Comparison of ENCODE assay signal across 8 cellular contexts in genomic region chr1:44808938-44809917, GRCh38. TPM values are rescaled to one million over a fixed set of nuclear protein-coding genes. Genes with fewer than 3 reads are reported as not detected.
DNase-seq lines count a peak whose midpoint lies in the region; ATAC-seq, FAIRE-seq and TF ChIP-seq lines count a peak whose summit lies in the region.

No MANE protein-coding gene starts in this region.

- H3K4me3 ChIP-seq in ascending aorta: peak overlapping the region; percentile 38 to 45
- no peak overlapping the region for H3K4me3 ChIP-seq in keratinocyte (ENCODE audit: control insufficient read depth in 2 of 3, extremely low read depth in 1 of 3, insufficient read depth in 2 of 3, low read depth in 1 of 3, low read length in 3 of 3)

- peaks cover 3% of the 10 kb centered on the region for H3K79me2 ChIP-seq in keratinocyte (ENCODE audit: control insufficient read depth, insufficient read depth, low read length)

- no peaks in the 10 kb centered on the region for H3K9me3 ChIP-seq in ascending aorta
- H3K9me3 ChIP-seq in keratinocyte (ENCODE audit: control insufficient read depth, low read depth, low read length): no peaks in the 10 kb centered on the region

- peak overlapping the region; percentile 78 for H3K9ac ChIP-seq in keratinocyte (ENCODE audit: control insufficient read depth, extremely low read depth, insufficient read depth, low read length)

- H3K36me3 ChIP-seq in ascending aorta (peaks cover 19 to 35% of the 10 kb centered on the region in 2 donors), keratinocyte (ENCODE audit: control insufficient read depth in 2 of 2, extremely low read depth in 1 of 2, insufficient read depth in 2 of 2, low read length in 2 of 2) (peaks cover 13 to 42% of the 10 kb centered on the region in 2 experiments)

- peaks cover 74 to 86% (median 77%) of the 10 kb centered on the region in 3 donors for H3K4me1 Mint-ChIP-seq in T-cell

- peaks cover 45 to 70% of the 10 kb centered on the region in 2 donors for H3K4me1 ChIP-seq in ascending aorta
- peaks cover 46% of the 10 kb centered on the region for H3K4me1 ChIP-seq in keratinocyte (ENCODE audit: control insufficient read depth, extremely low read depth, insufficient read depth, low read length)

- POLR2A ChIA-PET in T-cell (lab: Charles Lee): interaction anchor here (0.5 to 3.9 kb wide), 14 partner anchors 8 to 683 kb away, joined by 3 to 51 read pairs (median 6); partner anchors contain the start of genes PLK3 (in 2 of the 2), RNU5D-1 (in 1 of the 2) and RPS8 (in 1 of the 2)

- H3K4me2 ChIP-seq in keratinocyte (ENCODE audit: control insufficient read depth, extremely low read depth, insufficient read depth, low read depth, low read length): peak overlapping the region; percentile 81

- H3K36me3 Mint-ChIP-seq in T-cell: peaks cover 20% of the 10 kb centered on the region

- H3K27ac Mint-ChIP-seq in T-cell: peak overlapping the region; percentile 99

- TF ChIP-seq CTCF in ascending aorta (IDR thresholded peaks at IDR 0.05) (no peak), keratinocyte (optimal IDR thresholded peaks at IDR 0.05 in 1 of 3, IDR thresholded peaks at IDR 0.05 in 1 of 3, conservative IDR thresholded peaks at IDR 0.05 in 1 of 3; ENCODE audit: extremely low read depth in 1 of 3, insufficient read depth in 2 of 3, low read length in 3 of 3) (no peak)

- intact Hi-C loops in ascending aorta (cut with DNase I): loop anchor here (1.0 to 10.0 kb wide), 3 partner anchors 10 to 686 kb away; partner anchors contain the start of gene TESK2

- H3K27ac ChIP-seq in ascending aorta: peak overlapping the region; percentile 99
- peak overlapping the region; percentile 95 for H3K27ac ChIP-seq in keratinocyte (ENCODE audit: control insufficient read depth, insufficient read depth, low read length)

- H3K9me1 ChIP-seq in keratinocyte (ENCODE audit: control insufficient read depth, extremely low read depth, insufficient read depth, low read length): no peaks in the 10 kb centered on the region

- no peaks in the 10 kb centered on the region for H3K27me3 Mint-ChIP-seq in T-cell

- H3K4me3 Mint-ChIP-seq in T-cell: peak overlapping the region; percentile 61 to 85 (median 63)

- dilution Hi-C loops in keratinocyte (cut with MboI; ENCODE audit: extremely low pct_ligation_motif_present, low sequenced_read_pairs): no loop called here

- CTCF ChIA-PET in T-cell (lab: Charles Lee): interaction anchor here (0.5 to 2.8 kb wide), 9 partner anchors 8 to 500 kb away, joined by 3 to 22 read pairs (median 5); partner anchors contain the start of gene PLK3 (in 1 of the 2)

- H3K9me3 Mint-ChIP-seq in T-cell: no peaks in the 10 kb centered on the region

- ATAC-seq in GM18519 (IDR thresholded peaks at IDR 0.05; ENCODE audit: low FRiP score, unreplicated experiment): peak; percentile 32
- peak; percentile 29 for ATAC-seq in HG03097 (IDR thresholded peaks at IDR 0.05; ENCODE audit: low FRiP score, unreplicated experiment)
- ATAC-seq in T-cell (replicated peaks in 1 of 4): peak; percentile 57 to 60 (median 58)

- no peaks in the 10 kb centered on the region for H4K20me1 ChIP-seq in keratinocyte (ENCODE audit: control insufficient read depth, extremely low read depth, insufficient read depth, low read length)

- H3K27me3 ChIP-seq in ascending aorta (no peaks in the 10 kb centered on the region), keratinocyte (ENCODE audit: control insufficient read depth, extremely low read depth, insufficient read depth, low read length) (no peaks in the 10 kb centered on the region)

- peak; percentile 34 for FAIRE-seq in keratinocyte (lab: Jason Lieb, UNC)

- no peak overlapping the region for H2AFZ ChIP-seq in keratinocyte (ENCODE audit: control insufficient read depth, low read length)

- peak; percentile 64 to 91 (median 86) for DNase-seq in T-cell
- peak; percentile 43 to 86 for DNase-seq in ascending aorta (ENCODE audit: low spot score in 2 of 2)
- no peak for DNase-seq in keratinocyte (ENCODE audit: low read depth, low spot score)
- DNase-seq in stimulated activated CD4-positive, alpha-beta T cell treated with anti-CD3 and anti-CD28 coated beads, Interleukin-2, amount 100 ng/mL, for 24 hours: peak; percentile 86 to 89
- DNase-seq in NCI-H526 treated with DMSO at 0.1 percent for 48 hours (lab: John Stamatoyannopoulos, UW): no peak
- no peak for DNase-seq in DMS53 treated with DMSO at 0.1 percent for 48 hours (lab: John Stamatoyannopoulos, UW; ENCODE audit: unreplicated experiment)

RNA-seq across cellular contexts. Expression of gene BTBD19, which starts 0.9 kb away (rescaled TPM):
- total RNA-seq in T-cell (10 to 100 TPM; 10.1 to 56.7 (median 11.5) TPM), ascending aorta (15.1 TPM)
- polyA plus RNA-seq in keratinocyte: 2.2 to 3.9 TPM (median 2.9 TPM) in 3 replicates
- 4.7 TPM for polyA plus RNA-seq in keratinocyte (2011; ENCODE audit: low read depth)
- 0.47 and 0.50 TPM in 2 replicates for polyA plus RNA-seq in keratinocyte (2011; cell fraction: cytosol; rRNA removed)
- 19.0 and 20.5 TPM in 2 replicates for polyA plus RNA-seq in keratinocyte (2011; cell fraction: nucleus; rRNA removed)
- polyA plus RNA-seq in keratinocyte (2012; ENCODE audit: low replicate concordance): 1.7 and 4.0 TPM in 2 replicates
- polyA minus RNA-seq in keratinocyte: 1.1 to 2.5 TPM (median 2.2 TPM) in 3 replicates
- not detected for polyA minus RNA-seq in keratinocyte (2011; cell fraction: cytosol; rRNA and poly(A)+ RNA removed)
- 5.1 and 5.5 TPM in 2 replicates for polyA minus RNA-seq in keratinocyte (2011; cell fraction: nucleus; rRNA and poly(A)+ RNA removed)

RNA-seq across cellular contexts. Expression of gene DYNLT4, which starts 2.1 kb away (rescaled TPM):
- total RNA-seq in T-cell: 1 to 10 TPM in 2 of 5 donors, under 1 TPM in 2, not detected in 1; 0.36 to 4.3 (median 2.3) TPM
- total RNA-seq in ascending aorta: not detected
- not detected in 3 replicates for polyA plus RNA-seq in keratinocyte
- not detected for polyA plus RNA-seq in keratinocyte (2011; ENCODE audit: low read depth)
- not detected in 2 replicates for polyA plus RNA-seq in keratinocyte (2011; cell fraction: cytosol; rRNA removed)
- polyA plus RNA-seq in keratinocyte (2011; cell fraction: nucleus; rRNA removed): not detected in 2 replicates
- polyA plus RNA-seq in keratinocyte (2012; ENCODE audit: low replicate concordance): 0.48 and 0.80 TPM in 2 replicates
- not detected in 3 replicates for polyA minus RNA-seq in keratinocyte
- not detected for polyA minus RNA-seq in keratinocyte (2011; cell fraction: cytosol; rRNA and poly(A)+ RNA removed)
- not detected in 2 replicates for polyA minus RNA-seq in keratinocyte (2011; cell fraction: nucleus; rRNA and poly(A)+ RNA removed)

RNA-seq across cellular contexts. Expression of gene PLK3, which starts 9.1 kb away (rescaled TPM):
- total RNA-seq in T-cell: 100 to 1,000 TPM; 124 to 453 (median 136) TPM
- 107 TPM for total RNA-seq in ascending aorta
- 30.6 to 34.0 TPM (median 33.5 TPM) in 3 replicates for polyA plus RNA-seq in keratinocyte
- 38.6 TPM for polyA plus RNA-seq in keratinocyte (2011; ENCODE audit: low read depth)
- 23.9 and 32.6 TPM in 2 replicates for polyA plus RNA-seq in keratinocyte (2011; cell fraction: cytosol; rRNA removed)
- 111 and 118 TPM in 2 replicates for polyA plus RNA-seq in keratinocyte (2011; cell fraction: nucleus; rRNA removed)
- 21.8 and 38.7 TPM in 2 replicates for polyA plus RNA-seq in keratinocyte (2012; ENCODE audit: low replicate concordance)
- 30.0 to 41.4 TPM (median 39.0 TPM) in 3 replicates for polyA minus RNA-seq in keratinocyte
- polyA minus RNA-seq in keratinocyte (2011; cell fraction: cytosol; rRNA and poly(A)+ RNA removed): 31.7 TPM
- 46.9 and 49.6 TPM in 2 replicates for polyA minus RNA-seq in keratinocyte (2011; cell fraction: nucleus; rRNA and poly(A)+ RNA removed)

RNA-seq across cellular contexts. Expression of gene BEST4, which starts 21.3 kb away (rescaled TPM):
- total RNA-seq in T-cell: 1 to 10 TPM in 4 of 5 donors, under 1 TPM in 1; 0.75 to 2.4 (median 1.6) TPM
- total RNA-seq in ascending aorta: not detected
- polyA plus RNA-seq in keratinocyte: 0.07 to 0.14 TPM (median 0.13 TPM) in 3 replicates
- polyA plus RNA-seq in keratinocyte (2011; ENCODE audit: low read depth): 0.21 TPM
- 0.03 TPM in 1 of 2 replicates, not detected in the other for polyA plus RNA-seq in keratinocyte (2011; cell fraction: cytosol; rRNA removed)
- 0.43 and 0.53 TPM in 2 replicates for polyA plus RNA-seq in keratinocyte (2011; cell fraction: nucleus; rRNA removed)
- 0.14 TPM in 1 of 2 replicates, not detected in the other for polyA plus RNA-seq in keratinocyte (2012; ENCODE audit: low replicate concordance)
- 0.16 TPM in 1 of 3 replicates, not detected in the others for polyA minus RNA-seq in keratinocyte
- polyA minus RNA-seq in keratinocyte (2011; cell fraction: cytosol; rRNA and poly(A)+ RNA removed): not detected
- not detected in 2 replicates for polyA minus RNA-seq in keratinocyte (2011; cell fraction: nucleus; rRNA and poly(A)+ RNA removed)

RNA-seq across cellular contexts. Expression of gene PTCH2, which starts 33.8 kb away (rescaled TPM):
- total RNA-seq in T-cell: 1 to 10 TPM in 4 of 5 donors, under 1 TPM in 1; 0.89 to 2.3 (median 1.3) TPM
- not detected for total RNA-seq in ascending aorta
- 0.01 to 0.19 TPM (median 0.03 TPM) in 3 replicates for polyA plus RNA-seq in keratinocyte
- polyA plus RNA-seq in keratinocyte (2011; ENCODE audit: low read depth): not detected
- polyA plus RNA-seq in keratinocyte (2011; cell fraction: cytosol; rRNA removed): 0.04 TPM in 1 of 2 replicates, not detected in the other
- 0.60 and 0.67 TPM in 2 replicates for polyA plus RNA-seq in keratinocyte (2011; cell fraction: nucleus; rRNA removed)
- polyA plus RNA-seq in keratinocyte (2012; ENCODE audit: low replicate concordance): 0.02 and 0.32 TPM in 2 replicates
- polyA minus RNA-seq in keratinocyte: 0.10 to 0.16 TPM (median 0.13 TPM) in 3 replicates
- 1.9 TPM for polyA minus RNA-seq in keratinocyte (2011; cell fraction: cytosol; rRNA and poly(A)+ RNA removed)
- 0.11 and 0.31 TPM in 2 replicates for polyA minus RNA-seq in keratinocyte (2011; cell fraction: nucleus; rRNA and poly(A)+ RNA removed)

Comparison
In these comparisons a context has a peak if more than half of its experiments do, and no peak if none do; other contexts are left out.
1. DNase-seq: peak in T-cell (34 of 34), ascending aorta (2 of 2) and stimulated activated CD4-positive, alpha-beta T cell treated with anti-CD3 and anti-CD28 coated beads, Interleukin-2, amount 100 ng/mL, for 24 hours (2 of 2); none in keratinocyte (single experiment), NCI-H526 treated with DMSO at 0.1 percent for 48 hours (single experiment) and DMS53 treated with DMSO at 0.1 percent for 48 hours (single experiment).
2. H3K4me3 ChIP-seq: peak in ascending aorta (2 of 2); none in keratinocyte (0 of 3).
3. Peak in every context shown above with its lines, with median percentiles within 50 percentile points of each other: ATAC-seq.